Comparison of ENCODE assay signal across 26 cellular contexts in the genomic region with DNA sequence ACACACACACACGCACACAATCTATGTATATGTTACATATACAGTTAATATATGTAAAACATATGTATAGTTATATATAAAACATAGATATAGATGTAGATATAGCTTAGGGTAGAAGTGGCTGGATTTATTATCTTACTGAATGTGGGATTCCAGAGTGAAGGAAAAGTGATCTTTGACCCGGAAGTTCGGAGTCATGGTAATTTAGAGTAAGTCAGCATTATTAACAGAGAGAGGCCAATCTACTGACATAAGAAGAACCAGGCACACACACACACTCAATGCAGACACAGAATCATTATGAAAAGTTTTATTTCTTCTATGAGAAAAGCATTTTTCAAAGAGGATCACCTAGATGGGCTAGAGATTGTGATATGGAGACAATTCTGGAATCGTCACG.
"Had no signal": no experiment of that assay in that cellular context is flagged by ENCODE, and none has a peak within 500 bp of the region (broad histone marks: within the 10 kb centered on the region; RNA-seq: fewer than 3 reads in every experiment).

No MANE protein-coding gene starts in this region.

- FAIRE-seq: endometrium, kidney had no signal

- H3K36me3 ChIP-seq: colonic mucosa, esophagus squamous epithelium, gastroesophageal sphincter, heart left ventricle, left lung, lower lobe of right lung had no signal

- DNase-seq: colonic mucosa; cortex of kidney; effector CD8-positive, alpha-beta T cell; effector memory CD8-positive, alpha-beta T cell; endodermal cell; erythroblast; esophagus squamous epithelium; foreskin fibroblast; foreskin melanocyte; heart left ventricle; hypothalamus; immature natural killer cell; islet precursor cell; kidney; kidney glomerular epithelial cell; left lung; left ventricle myocardium superior; lower lobe of right lung; mesenchymal stem cell had no signal

- H3K9me3 Mint-ChIP-seq: dendritic cell treated with granulocyte-macrophage colony-stimulating factor and Interleukin-4, amounts not matched to agents 40 ng/mL and 50 ng/mL, for 4 days; endodermal cell; mesothelial cell of epicardium had no signal

- H3K4me2 ChIP-seq: hepatocyte had no signal

- H3K4me1 ChIP-seq: colonic mucosa, gastroesophageal sphincter, heart left ventricle, left lung, lower lobe of right lung had no signal

- H3K36me3 Mint-ChIP-seq: immature natural killer cell, mesothelial cell of epicardium had no signal

- H3K27ac Mint-ChIP-seq: dendritic cell treated with granulocyte-macrophage colony-stimulating factor and Interleukin-4, amounts not matched to agents 40 ng/mL and 50 ng/mL, for 4 days; effector memory CD8-positive, alpha-beta T cell; endodermal cell; immature natural killer cell; mesothelial cell of epicardium had no signal

- H3K4me3 Mint-ChIP-seq: dendritic cell treated with granulocyte-macrophage colony-stimulating factor and Interleukin-4, amounts not matched to agents 40 ng/mL and 50 ng/mL, for 4 days; effector memory CD8-positive, alpha-beta T cell; endodermal cell; immature natural killer cell; mesothelial cell of epicardium had no signal

- H3K27me3 Mint-ChIP-seq: dendritic cell treated with granulocyte-macrophage colony-stimulating factor and Interleukin-4, amounts not matched to agents 40 ng/mL and 50 ng/mL, for 4 days; effector memory CD8-positive, alpha-beta T cell had no signal

- H3K4me1 Mint-ChIP-seq: endodermal cell, immature natural killer cell had no signal

- H3K27me3 ChIP-seq: colonic mucosa, esophagus squamous epithelium, gastroesophageal sphincter, heart left ventricle, hepatocyte, left lung had no signal

- ATAC-seq: effector memory CD8-positive, alpha-beta T cell; esophagus mucosa; gastroesophageal sphincter; heart left ventricle; left lung; left ventricle myocardium superior; lower lobe of right lung had no signal

- H3K9me3 ChIP-seq: colonic mucosa, esophagus squamous epithelium, gastroesophageal sphincter, heart left ventricle, left lung, lower lobe of right lung had no signal

- H3K4me3 ChIP-seq: colonic mucosa, esophagus squamous epithelium, gastroesophageal sphincter, heart left ventricle, hepatocyte, left lung, lower lobe of right lung had no signal

- H3K27ac ChIP-seq: colonic mucosa, epithelial cell of prostate, esophagus squamous epithelium, gastroesophageal sphincter, heart left ventricle, hepatocyte, left lung, lower lobe of right lung had no signal
